ENCODE assay signal across 23 cellular contexts in genomic region chr18:50528806-50529205, GRCh38. TPM values are rescaled to one million over a fixed set of nuclear protein-coding genes. Genes with fewer than 3 reads are reported as not detected.
"Had no signal": no experiment of that assay in that cellular context is flagged by ENCODE, and none has a peak within 500 bp of the region (broad histone marks: within the 10 kb centered on the region; RNA-seq: fewer than 3 reads in every experiment).

No MANE protein-coding gene starts in this region.

- H3K36me3 Mint-ChIP-seq: IgD-negative memory B cell had no signal

- ATAC-seq: K562, Panc1 had no signal

- H3K27ac Mint-ChIP-seq: IgD-negative memory B cell had no signal

- H3K4me3 ChIP-seq: K562 had no signal

- H3K9me3 ChIP-seq: SK-N-SH had no signal

- H3K4me3 Mint-ChIP-seq: IgD-negative memory B cell had no signal

- DNase-seq: Kasumi-1, MM.1S, NCI-H1092 treated with DMSO at 0.1 percent for 48 hours, NCI-H1436, NCI-H187, NCI-H2029, NCI-H2081 treated with DMSO at 0.1 percent for 48 hours, NCI-H2171, NCI-H226, NCI-H446, NCI-H510A, NCI-H524 treated with DMSO at 0.1 percent for 48 hours, NCI-H69, NCI-H774, SHP77, SK-N-SH had no signal

- H3K9ac ChIP-seq: KMS-11, SK-N-SH had no signal

- H3K4me2 ChIP-seq: KMS-11, SK-N-SH had no signal

- H3K4me1 Mint-ChIP-seq: IgD-negative memory B cell had no signal

- H3K27ac ChIP-seq: KMS-11, RWPE1 had no signal

RNA-seq across cellular contexts. Expression of gene MAPK4, which starts 31.1 kb away (rescaled TPM):
- total RNA-seq: HT1080, K562, M059J had no signal
- polyA plus RNA-seq: IgD-negative memory B cell, K562 had no signal
